ENCODE assay signal across 16 cellular contexts in the genomic region with DNA sequence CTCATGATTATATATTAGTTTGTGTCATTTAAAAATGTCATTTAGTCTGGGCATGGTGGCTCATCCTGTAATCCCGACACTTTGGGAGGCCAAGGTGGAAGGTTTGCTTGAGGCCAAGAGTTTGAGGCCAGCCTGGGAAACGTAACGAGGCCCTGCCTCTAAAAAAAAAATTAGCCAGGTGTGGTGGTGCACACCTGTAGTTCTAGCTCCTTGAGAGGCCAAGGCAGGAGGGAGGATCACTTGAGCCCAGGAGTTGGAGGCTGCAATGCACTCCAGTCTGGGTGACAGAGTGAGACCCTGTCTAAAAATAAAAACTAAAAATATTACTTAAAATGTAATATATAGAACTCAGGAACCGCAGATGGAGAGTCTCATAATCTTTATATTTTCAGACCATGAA. TPM values are rescaled to one million over a fixed set of nuclear protein-coding genes. Genes with fewer than 3 reads are reported as not detected.
DNase-seq lines count a peak whose midpoint lies in the region; ATAC-seq and TF ChIP-seq lines count a peak whose summit lies in the region.
"Had no signal": no experiment of that assay in that cellular context is flagged by ENCODE, and none has a peak within 500 bp of the region (broad histone marks: within the 10 kb centered on the region; RNA-seq: fewer than 3 reads in every experiment).

No MANE protein-coding gene starts in this region.

- H2BK120ac ChIP-seq in trophoblast cell (ENCODE audit: insufficient read depth, low read length, poor library complexity) = no peak overlapping the region

- TF ChIP-seq EP300 in sigmoid colon (IDR thresholded peaks at IDR 0.05) = no peak
- TF ChIP-seq EP300 in esophagus muscularis mucosa (IDR thresholded peaks at IDR 0.05) = no peak

- no peaks in the 10 kb centered on the region for H3K27me3 Mint-ChIP-seq in activated CD8-positive, alpha-beta T cell treated with anti-CD3 and anti-CD28 coated beads, Interleukin-2, amount 10 ng/mL, durations not matched to agents 7 days and 5 days (ENCODE audit: low read depth)
- no peaks in the 10 kb centered on the region for H3K27me3 Mint-ChIP-seq in activated CD8-positive, alpha-beta T cell treated with anti-CD3 and anti-CD28 coated beads for 36 hours
- H3K27me3 Mint-ChIP-seq in stimulated activated naive CD8-positive, alpha-beta T cell treated with anti-CD3 and anti-CD28 coated beads, Interleukin-15, amount 100 ng/mL, for 72 hours = no peaks in the 10 kb centered on the region
- H3K27me3 Mint-ChIP-seq in endodermal cell (ENCODE audit: insufficient read depth) = peaks cover 2% of the 10 kb centered on the region

- no peak overlapping the region for H4K12ac ChIP-seq in trophoblast cell (ENCODE audit: low read depth, low read length)

- H3K27ac ChIP-seq in sigmoid colon (no peak overlapping the region), esophagus muscularis mucosa (replicated peaks in 1 of 4) (no peak overlapping the region), trophoblast cell (ENCODE audit: low read depth, low read length) (no peak overlapping the region), endodermal cell (ENCODE audit: low read depth, low read length) (no peak overlapping the region)
- H3K27ac ChIP-seq: BLaER1 had no signal

- no peak overlapping the region for H3K4ac ChIP-seq in trophoblast cell (ENCODE audit: low read depth, low read length)

- peaks cover 27% of the 10 kb centered on the region for H3K36me3 Mint-ChIP-seq in activated CD8-positive, alpha-beta T cell treated with anti-CD3 and anti-CD28 coated beads, Interleukin-2, amount 10 ng/mL, durations not matched to agents 7 days and 5 days (ENCODE audit: low read depth)
- H3K36me3 Mint-ChIP-seq in activated CD8-positive, alpha-beta T cell treated with anti-CD3 and anti-CD28 coated beads for 36 hours (ENCODE audit: low read depth) = peaks cover 21% of the 10 kb centered on the region
- H3K36me3 Mint-ChIP-seq in endodermal cell (ENCODE audit: low read depth) = peaks cover 2% of the 10 kb centered on the region

- no peak for TF ChIP-seq CTCF in activated CD8-positive, alpha-beta T cell treated with anti-CD3 and anti-CD28 coated beads for 36 hours (IDR thresholded peaks at IDR 0.05)
- no peak for TF ChIP-seq CTCF in sigmoid colon (IDR thresholded peaks at IDR 0.05)
- no peak for TF ChIP-seq CTCF in esophagus muscularis mucosa (IDR thresholded peaks at IDR 0.05)
- TF ChIP-seq CTCF in endodermal cell (conservative IDR thresholded peaks at IDR 0.05) = no peak

- no peak overlapping the region for H2AK5ac ChIP-seq in trophoblast cell (ENCODE audit: low read length)

- no peak overlapping the region for H3K9ac ChIP-seq in trophoblast cell (ENCODE audit: low read length)
- H3K9ac ChIP-seq in endodermal cell (ENCODE audit: extremely low read depth, low read length, poor library complexity, severe bottlenecking) = no peak overlapping the region
- H3K9ac ChIP-seq: BLaER1 had no signal

- no peak overlapping the region for H3K27ac Mint-ChIP-seq in activated CD8-positive, alpha-beta T cell treated with anti-CD3 and anti-CD28 coated beads, Interleukin-2, amount 10 ng/mL, durations not matched to agents 7 days and 5 days
- no peak overlapping the region for H3K27ac Mint-ChIP-seq in activated CD8-positive, alpha-beta T cell treated with anti-CD3 and anti-CD28 coated beads for 36 hours
- peak overlapping the region in 1 of 2 donors; percentile 23 for H3K27ac Mint-ChIP-seq in stimulated activated naive CD8-positive, alpha-beta T cell treated with anti-CD3 and anti-CD28 coated beads, Interleukin-15, amount 100 ng/mL, for 72 hours
- no peak overlapping the region for H3K27ac Mint-ChIP-seq in endodermal cell
- H3K27ac Mint-ChIP-seq: GM23338 had no signal

- CTCF ChIA-PET in activated CD8-positive, alpha-beta T cell treated with anti-CD3 and anti-CD28 coated beads, Interleukin-2, amount 10 ng/mL, durations not matched to agents 7 days and 5 days (lab: Charles Lee) = no interaction called here
- CTCF ChIA-PET in activated CD8-positive, alpha-beta T cell treated with anti-CD3 and anti-CD28 coated beads for 36 hours (lab: Charles Lee) = no interaction called here

- no peaks in the 10 kb centered on the region for H3K4me1 ChIP-seq in sigmoid colon
- no peaks in the 10 kb centered on the region for H3K4me1 ChIP-seq in esophagus muscularis mucosa
- H3K4me1 ChIP-seq in trophoblast cell (ENCODE audit: control insufficient read depth in 1 of 2, insufficient read depth in 2 of 2, low read length in 2 of 2) = no peaks in the 10 kb centered on the region
- no peaks in the 10 kb centered on the region for H3K4me1 ChIP-seq in endodermal cell (ENCODE audit: control insufficient read depth, insufficient read depth, low read length)
- H3K4me1 ChIP-seq: Caco-2 had no signal

- no peak overlapping the region for H3K4me2 ChIP-seq in trophoblast cell (ENCODE audit: low read length)
- H3K4me2 ChIP-seq: BLaER1, GM23338 had no signal

- ATAC-seq in activated CD8-positive, alpha-beta T cell treated with anti-CD3 and anti-CD28 coated beads, Interleukin-2, amount 10 ng/mL, durations not matched to agents 7 days and 5 days = no peak
- no peak for ATAC-seq in activated CD8-positive, alpha-beta T cell treated with anti-CD3 and anti-CD28 coated beads for 36 hours
- no peak for ATAC-seq in stimulated activated naive CD8-positive, alpha-beta T cell treated with anti-CD3 and anti-CD28 coated beads, Interleukin-15, Interleukin-2, amounts not matched to agents 100 U/mL and 50 U/mL, for 24 hours
- no peak for ATAC-seq in stimulated activated naive CD8-positive, alpha-beta T cell treated with anti-CD3 and anti-CD28 coated beads, Interleukin-15, amount 100 ng/mL, for 72 hours
- ATAC-seq: GM23338 had no signal

- WGBS in sigmoid colon, 2 donors = 90 to 91% methylated on average over 4 of the region's 4 CpGs
- WGBS in esophagus muscularis mucosa = 99% methylated on average over 4 of the region's 4 CpGs
- WGBS in trophoblast cell (ENCODE audit: extremely low coverage, insufficient coverage, insufficient read length) = no CpG with 5 or more reads among the region's 4 CpGs
- WGBS in endodermal cell (ENCODE audit: insufficient coverage in 1 of 2, insufficient read length in 1 of 2), 2 experiments = 89 to 90% methylated on average over 3 to 4 of the region's 4 CpGs

- H3K18ac ChIP-seq in trophoblast cell (ENCODE audit: low read length) = no peak overlapping the region

- H4K8ac ChIP-seq in trophoblast cell (ENCODE audit: low read depth, low read length) = no peak overlapping the region

- no peak overlapping the region for H3K4me3 Mint-ChIP-seq in activated CD8-positive, alpha-beta T cell treated with anti-CD3 and anti-CD28 coated beads, Interleukin-2, amount 10 ng/mL, durations not matched to agents 7 days and 5 days
- no peak overlapping the region for H3K4me3 Mint-ChIP-seq in activated CD8-positive, alpha-beta T cell treated with anti-CD3 and anti-CD28 coated beads for 36 hours
- no peak overlapping the region for H3K4me3 Mint-ChIP-seq in stimulated activated naive CD8-positive, alpha-beta T cell treated with anti-CD3 and anti-CD28 coated beads, Interleukin-15, amount 100 ng/mL, for 72 hours
- no peak overlapping the region for H3K4me3 Mint-ChIP-seq in endodermal cell
- H3K4me3 Mint-ChIP-seq: GM23338 had no signal

- H2BK12ac ChIP-seq in trophoblast cell (ENCODE audit: low read length) = no peak overlapping the region

- peaks cover 20% of the 10 kb centered on the region for H3K4me1 Mint-ChIP-seq in activated CD8-positive, alpha-beta T cell treated with anti-CD3 and anti-CD28 coated beads, Interleukin-2, amount 10 ng/mL, durations not matched to agents 7 days and 5 days (ENCODE audit: low read depth)
- peaks cover 25% of the 10 kb centered on the region for H3K4me1 Mint-ChIP-seq in activated CD8-positive, alpha-beta T cell treated with anti-CD3 and anti-CD28 coated beads for 36 hours (ENCODE audit: low read depth)
- peaks cover 30% of the 10 kb centered on the region for H3K4me1 Mint-ChIP-seq in stimulated activated naive CD8-positive, alpha-beta T cell treated with anti-CD3 and anti-CD28 coated beads, Interleukin-15, amount 100 ng/mL, for 72 hours
- H3K4me1 Mint-ChIP-seq in endodermal cell = no peaks in the 10 kb centered on the region

- H3K79me2 ChIP-seq in trophoblast cell (ENCODE audit: control insufficient read depth, insufficient read depth, low read length, poor library complexity) = no peaks in the 10 kb centered on the region

- TF ChIP-seq POLR2A in sigmoid colon (IDR thresholded peaks at IDR 0.05) = no peak
- no peak for TF ChIP-seq POLR2A in esophagus muscularis mucosa (IDR thresholded peaks at IDR 0.05; ENCODE audit: low read depth)

- H3K23ac ChIP-seq in trophoblast cell (ENCODE audit: low read length) = no peak overlapping the region

- H3K36me3 ChIP-seq in sigmoid colon (no peaks in the 10 kb centered on the region), esophagus muscularis mucosa (no peaks in the 10 kb centered on the region), trophoblast cell (ENCODE audit: control insufficient read depth in 1 of 2, insufficient read depth in 2 of 2, low read length in 2 of 2) (no peaks in the 10 kb centered on the region), endodermal cell (ENCODE audit: control insufficient read depth, insufficient read depth, low read length) (no peaks in the 10 kb centered on the region)
- H3K36me3 ChIP-seq: BLaER1 had no signal

- POLR2A ChIA-PET in activated CD8-positive, alpha-beta T cell treated with anti-CD3 and anti-CD28 coated beads, Interleukin-2, amount 10 ng/mL, durations not matched to agents 7 days and 5 days (lab: Charles Lee) = interaction anchor here (0.7 kb wide), 1 partner anchor 305 kb away, joined by 4 read pairs; no protein-coding TSS in a partner anchor
- POLR2A ChIA-PET in activated CD8-positive, alpha-beta T cell treated with anti-CD3 and anti-CD28 coated beads for 36 hours (lab: Charles Lee) = interaction anchor here (1.0 to 2.1 kb wide), 3 partner anchors 11 to 17 kb away, joined by 3 to 6 read pairs (median 4); no protein-coding TSS in a partner anchor

- intact Hi-C loops in activated CD8-positive, alpha-beta T cell treated with anti-CD3 and anti-CD28 coated beads for 36 hours (cut with micrococcal nuclease) = loop anchor here (10.0 kb wide), 1 partner anchor 51 kb away; no protein-coding TSS in a partner anchor
- intact Hi-C loops in sigmoid colon (cut with DNase I) (no loop called here), esophagus muscularis mucosa (cut with DNase I) (no loop called here)

- H3K27me3 ChIP-seq in sigmoid colon (peaks cover 0 to 4% (median 0%) of the 10 kb centered on the region in 3 donors), esophagus muscularis mucosa (peaks cover 0 to 26% (median 0%) of the 10 kb centered on the region in 4 donors), trophoblast cell (ENCODE audit: insufficient read depth, low read length) (no peaks in the 10 kb centered on the region), endodermal cell (ENCODE audit: control insufficient read depth, insufficient read depth, low read length, poor library complexity, severe bottlenecking) (no peaks in the 10 kb centered on the region)

- H3K79me1 ChIP-seq in trophoblast cell (ENCODE audit: low read length) = no peaks in the 10 kb centered on the region

- H3K14ac ChIP-seq in trophoblast cell (ENCODE audit: low read length) = no peak overlapping the region

- H2AFZ ChIP-seq in trophoblast cell (ENCODE audit: insufficient read depth, low read length, poor library complexity) = no peak overlapping the region
- H2AFZ ChIP-seq: GM23338 had no signal

- H3K9me3 ChIP-seq in sigmoid colon (peaks cover 0 to 5% (median 3%) of the 10 kb centered on the region in 4 donors), esophagus muscularis mucosa (no peaks in the 10 kb centered on the region), trophoblast cell (ENCODE audit: insufficient read depth, low read depth, low read length) (peaks cover 14% of the 10 kb centered on the region), endodermal cell (ENCODE audit: control insufficient read depth, low read length) (peaks cover 17% of the 10 kb centered on the region)
- H3K9me3 ChIP-seq: Caco-2 had no signal

- H4K91ac ChIP-seq in trophoblast cell (ENCODE audit: low read depth, low read length) = no peak overlapping the region

- peak; percentile 18 for DNase-seq in activated CD8-positive, alpha-beta T cell treated with anti-CD3 and anti-CD28 coated beads, Interleukin-2, amount 10 ng/mL, durations not matched to agents 7 days and 5 days
- DNase-seq in activated CD8-positive, alpha-beta T cell treated with anti-CD3 and anti-CD28 coated beads for 36 hours = no peak
- DNase-seq in stimulated activated naive CD8-positive, alpha-beta T cell treated with anti-CD3 and anti-CD28 coated beads, Interleukin-15, Interleukin-2, amounts not matched to agents 100 U/mL and 50 U/mL, for 24 hours = peak; percentile 1
- DNase-seq in stimulated activated naive CD8-positive, alpha-beta T cell treated with anti-CD3 and anti-CD28 coated beads, Interleukin-15, amount 100 ng/mL, for 72 hours = no peak
- peak; percentile 24 for DNase-seq in sigmoid colon
- no peak for DNase-seq in esophagus muscularis mucosa (ENCODE audit: extremely low spot score)
- no peak for DNase-seq in trophoblast cell
- no peak for DNase-seq in endodermal cell
- DNase-seq: 8988T; AML-193; Caco-2; CD8-positive, alpha-beta memory T cell; DND-41; GDM1 had no signal

- no peak overlapping the region for H3K4me3 ChIP-seq in sigmoid colon
- H3K4me3 ChIP-seq in esophagus muscularis mucosa = no peak overlapping the region
- H3K4me3 ChIP-seq in trophoblast cell (ENCODE audit: low read depth, low read length) = no peak overlapping the region
- no peak overlapping the region for H3K4me3 ChIP-seq in endodermal cell (ENCODE audit: low read length)
- H3K4me3 ChIP-seq: BLaER1, GM23338 had no signal

- peaks cover 10% of the 10 kb centered on the region for H3K9me3 Mint-ChIP-seq in activated CD8-positive, alpha-beta T cell treated with anti-CD3 and anti-CD28 coated beads, Interleukin-2, amount 10 ng/mL, durations not matched to agents 7 days and 5 days (ENCODE audit: insufficient read depth)
- peaks cover 13% of the 10 kb centered on the region for H3K9me3 Mint-ChIP-seq in activated CD8-positive, alpha-beta T cell treated with anti-CD3 and anti-CD28 coated beads for 36 hours
- peaks cover 11 to 28% of the 10 kb centered on the region in 2 donors for H3K9me3 Mint-ChIP-seq in stimulated activated naive CD8-positive, alpha-beta T cell treated with anti-CD3 and anti-CD28 coated beads, Interleukin-15, amount 100 ng/mL, for 72 hours
- peaks cover 27% of the 10 kb centered on the region for H3K9me3 Mint-ChIP-seq in endodermal cell

- H2BK5ac ChIP-seq in trophoblast cell (ENCODE audit: low read depth, low read length, poor library complexity) = no peak overlapping the region

RNA-seq across cellular contexts. Expression of a gene that starts 34.6 kb away (rescaled TPM):
- 100 to 1,000 TPM; 144 to 147 TPM for total RNA-seq in activated CD8-positive, alpha-beta T cell treated with anti-CD3 and anti-CD28 coated beads, Interleukin-2, amount 10 ng/mL, durations not matched to agents 7 days and 5 days
- total RNA-seq in activated CD8-positive, alpha-beta T cell treated with anti-CD3 and anti-CD28 coated beads for 36 hours = 100 to 1,000 TPM; 180 to 183 TPM
- 1 to 10 TPM in 1 of 4 donors, under 1 TPM in 2, not detected in 1; 0.36 to 1.2 (median 0.49) TPM for total RNA-seq in sigmoid colon
- polyA plus RNA-seq in sigmoid colon = 10 to 100 TPM in 1 of 3 donors, 1 to 10 TPM in 2; 1.2 to 18.0 (median 3.7) TPM
- total RNA-seq in esophagus muscularis mucosa = 1 to 10 TPM in 3 of 4 donors, under 1 TPM in 1; 0.91 to 4.4 (median 2.3) TPM
- polyA plus RNA-seq in trophoblast cell (2013) = 0.03 and 0.11 TPM in 2 replicates
- under 1 TPM; 0.24 to 0.31 TPM for total RNA-seq in endodermal cell
- 0.14 TPM for polyA plus RNA-seq in endodermal cell (2013, experiment 1 of 2)
- 0.17 TPM for polyA plus RNA-seq in endodermal cell (2013, experiment 2 of 2)

Comparison
In these comparisons a context has a peak if more than half of its experiments do, and no peak if none do; other contexts are left out.
1. DNase-seq: peak in activated CD8-positive, alpha-beta T cell treated with anti-CD3 and anti-CD28 coated beads, Interleukin-2, amount 10 ng/mL, durations not matched to agents 7 days and 5 days (single experiment), stimulated activated naive CD8-positive, alpha-beta T cell treated with anti-CD3 and anti-CD28 coated beads, Interleukin-15, Interleukin-2, amounts not matched to agents 100 U/mL and 50 U/mL, for 24 hours (single experiment) and sigmoid colon (single experiment); none in activated CD8-positive, alpha-beta T cell treated with anti-CD3 and anti-CD28 coated beads for 36 hours (single experiment), stimulated activated naive CD8-positive, alpha-beta T cell treated with anti-CD3 and anti-CD28 coated beads, Interleukin-15, amount 100 ng/mL, for 72 hours (0 of 2), esophagus muscularis mucosa (single experiment), trophoblast cell (0 of 2) and endodermal cell (single experiment).
2. RNA of a gene that starts 34.6 kb away (total RNA-seq): 180 to 183 TPM in activated CD8-positive, alpha-beta T cell treated with anti-CD3 and anti-CD28 coated beads for 36 hours and 144 to 147 TPM in activated CD8-positive, alpha-beta T cell treated with anti-CD3 and anti-CD28 coated beads, Interleukin-2, amount 10 ng/mL, durations not matched to agents 7 days and 5 days; 0.91 to 4.4 TPM in esophagus muscularis mucosa, 0.36 to 1.2 TPM in sigmoid colon and 0.24 to 0.31 TPM in endodermal cell; every median in the first group is over 10 times any median in the second.